14 cellular contexts compared by ENCODE assay signal in genomic region chr1:212471891-212472675, GRCh38. TPM values are rescaled to one million over a fixed set of nuclear protein-coding genes. Genes with fewer than 3 reads are reported as not detected.
A peak's percentile ranks its signal among the peaks of the same experiment; 100 is the strongest.
DNase-seq lines count a peak whose midpoint lies in the region; ATAC-seq and TF ChIP-seq lines count a peak whose summit lies in the region.
"Had no signal": no experiment of that assay in that cellular context is flagged by ENCODE, and none has a peak within 500 bp of the region (broad histone marks: within the 10 kb centered on the region; RNA-seq: fewer than 3 reads in every experiment).

No MANE protein-coding gene starts in this region.

- no peaks in the 10 kb centered on the region for H3K79me2 ChIP-seq in KMS-11 (ENCODE audit: insufficient read depth, low read depth)
- no peaks in the 10 kb centered on the region for H3K79me2 ChIP-seq in Karpas-422 (ENCODE audit: low read length)

- H3K4me1 ChIP-seq in KMS-11 (ENCODE audit: low read depth, poor library complexity, severe bottlenecking) (peaks cover 26% of the 10 kb centered on the region), spleen (peaks cover 0 to 4% (median 2%) of the 10 kb centered on the region in 6 donors), Karpas-422 (ENCODE audit: low read length) (peaks cover 15% of the 10 kb centered on the region)

- intact Hi-C loops in spleen (cut with DNase I; ENCODE audit: low total_unique reads), result no loop called here

- H3K4me3 ChIP-seq in KMS-11 (IDR thresholded peaks at IDR 0.05; ENCODE audit: insufficient read depth, low read depth, low read length), result no peak overlapping the region
- H3K4me3 ChIP-seq in spleen, result no peak overlapping the region
- no peak overlapping the region for H3K4me3 ChIP-seq in Karpas-422 (ENCODE audit: low read length)
- H3K4me3 ChIP-seq: BLaER1 treated with 17β-estradiol and CSF1 and Interleukin-3, amounts not matched to agents 10 nM and 100 nM; GM12878; GM23338 had no signal

- POLR2A ChIA-PET in activated naive CD8-positive, alpha-beta T cell treated with anti-CD3 and anti-CD28 coated beads, Interleukin-2, amount 10 ng/mL, durations not matched to agents 7 days and 5 days (lab: Charles Lee), result no interaction called here

- H3K27me3 ChIP-seq in KMS-11 (ENCODE audit: insufficient read depth, low read depth), result no peaks in the 10 kb centered on the region
- H3K27me3 ChIP-seq in spleen (replicated peaks in 1 of 7), result no peaks in the 10 kb centered on the region
- no peaks in the 10 kb centered on the region for H3K27me3 ChIP-seq in Karpas-422 (ENCODE audit: low read length)
- H3K27me3 ChIP-seq: BLaER1 treated with 17β-estradiol and CSF1 and Interleukin-3, amounts not matched to agents 10 nM and 100 nM had no signal

- H3K27me3 Mint-ChIP-seq in activated naive CD8-positive, alpha-beta T cell treated with anti-CD3 and anti-CD28 coated beads, Interleukin-2, amount 10 ng/mL, durations not matched to agents 7 days and 5 days, result peaks cover 7% of the 10 kb centered on the region
- peaks cover 10% of the 10 kb centered on the region for H3K27me3 Mint-ChIP-seq in activated naive CD8-positive, alpha-beta T cell treated with anti-CD3 and anti-CD28 coated beads for 36 hours
- peaks cover 15% of the 10 kb centered on the region for H3K27me3 Mint-ChIP-seq in HFFc6 (ENCODE audit: insufficient read depth)

- peak overlapping the region; percentile 21 for H3K4me2 ChIP-seq in KMS-11
- no peak overlapping the region for H3K4me2 ChIP-seq in Karpas-422 (ENCODE audit: low read depth, low read length, poor library complexity, severe bottlenecking)
- H3K4me2 ChIP-seq: GM23338 had no signal

- peak; percentile 17 for DNase-seq in activated naive CD8-positive, alpha-beta T cell treated with anti-CD3 and anti-CD28 coated beads, Interleukin-2, amount 10 ng/mL, durations not matched to agents 7 days and 5 days
- DNase-seq in activated naive CD8-positive, alpha-beta T cell treated with anti-CD3 and anti-CD28 coated beads for 36 hours, result no peak
- DNase-seq in spleen (peak; percentile 56), HFFc6 (no peak), Karpas-422 (no peak)
- DNase-seq: ACHN; CD4-positive, alpha-beta T cell; DMS79; H7 had no signal

- no peaks in the 10 kb centered on the region for H4K20me1 ChIP-seq in KMS-11 (ENCODE audit: insufficient read depth)
- H4K20me1 ChIP-seq in Karpas-422 (ENCODE audit: insufficient read depth, low read depth, low read length), result no peaks in the 10 kb centered on the region
- H4K20me1 ChIP-seq: BLaER1 treated with 17β-estradiol and CSF1 and Interleukin-3, amounts not matched to agents 10 nM and 100 nM had no signal

- H3K27ac ChIP-seq in KMS-11, result no peak overlapping the region
- no peak overlapping the region for H3K27ac ChIP-seq in spleen
- no peak overlapping the region for H3K27ac ChIP-seq in Karpas-422 (ENCODE audit: low read length)
- H3K27ac ChIP-seq: BLaER1 treated with 17β-estradiol and CSF1 and Interleukin-3, amounts not matched to agents 10 nM and 100 nM had no signal

- no peak for ATAC-seq in activated naive CD8-positive, alpha-beta T cell treated with anti-CD3 and anti-CD28 coated beads, Interleukin-2, amount 10 ng/mL, durations not matched to agents 7 days and 5 days (ENCODE audit: low read depth)
- ATAC-seq in HG02870 (IDR thresholded peaks at IDR 0.05; ENCODE audit: unreplicated experiment), result no peak
- ATAC-seq: GM12878, GM23338 had no signal

- H3K9me3 Mint-ChIP-seq in activated naive CD8-positive, alpha-beta T cell treated with anti-CD3 and anti-CD28 coated beads, Interleukin-2, amount 10 ng/mL, durations not matched to agents 7 days and 5 days, result no peaks in the 10 kb centered on the region
- H3K9me3 Mint-ChIP-seq in activated naive CD8-positive, alpha-beta T cell treated with anti-CD3 and anti-CD28 coated beads for 36 hours, result no peaks in the 10 kb centered on the region
- H3K9me3 Mint-ChIP-seq in HFFc6, result peaks cover 4% of the 10 kb centered on the region; the same call in 1 of the 2 replicates
- H3K9me3 Mint-ChIP-seq: CD4-positive, alpha-beta T cell had no signal

- H3K4me1 Mint-ChIP-seq in activated naive CD8-positive, alpha-beta T cell treated with anti-CD3 and anti-CD28 coated beads, Interleukin-2, amount 10 ng/mL, durations not matched to agents 7 days and 5 days, result peaks cover 13% of the 10 kb centered on the region
- peaks cover 12% of the 10 kb centered on the region for H3K4me1 Mint-ChIP-seq in activated naive CD8-positive, alpha-beta T cell treated with anti-CD3 and anti-CD28 coated beads for 36 hours
- H3K4me1 Mint-ChIP-seq in HFFc6 (ENCODE audit: low read depth), result peaks cover 14% of the 10 kb centered on the region
- H3K4me1 Mint-ChIP-seq: GM23338 had no signal

- H2AFZ ChIP-seq in KMS-11 (ENCODE audit: low read depth) (no peak overlapping the region), Karpas-422 (ENCODE audit: low read length) (no peak overlapping the region)
- H2AFZ ChIP-seq: GM23338 had no signal

- WGBS in spleen, 5 donors, result 87 to 93% (median 90%) methylated on average over 15 to 17 of the region's 17 CpGs

- TF ChIP-seq CTCF in KMS-11 (conservative IDR thresholded peaks at IDR 0.05; ENCODE audit: low read depth, low read length), result no peak
- TF ChIP-seq CTCF in spleen (IDR thresholded peaks at IDR 0.05 in 8 of 11, conservative IDR thresholded peaks at IDR 0.05 in 3 of 11), result no peak
- TF ChIP-seq CTCF in HFFc6 (IDR thresholded peaks at IDR 0.05), result no peak

- TF ChIP-seq POLR2A in spleen (IDR thresholded peaks at IDR 0.05), result no peak

- no peaks in the 10 kb centered on the region for H3K9me2 ChIP-seq in Karpas-422 (replicated peaks; ENCODE audit: insufficient read depth, low read length)

- no peaks in the 10 kb centered on the region for H3K36me3 Mint-ChIP-seq in activated naive CD8-positive, alpha-beta T cell treated with anti-CD3 and anti-CD28 coated beads, Interleukin-2, amount 10 ng/mL, durations not matched to agents 7 days and 5 days
- peaks cover 1% of the 10 kb centered on the region for H3K36me3 Mint-ChIP-seq in activated naive CD8-positive, alpha-beta T cell treated with anti-CD3 and anti-CD28 coated beads for 36 hours
- H3K36me3 Mint-ChIP-seq in HFFc6 (ENCODE audit: low read depth), result peaks cover 4% of the 10 kb centered on the region; the same call in 1 of the 2 replicates

- H3K9ac ChIP-seq in KMS-11, result no peak overlapping the region
- H3K9ac ChIP-seq in Karpas-422 (ENCODE audit: low read length), result no peak overlapping the region
- H3K9ac ChIP-seq: BLaER1 treated with 17β-estradiol and CSF1 and Interleukin-3, amounts not matched to agents 10 nM and 100 nM had no signal

- H3K4me3 Mint-ChIP-seq in activated naive CD8-positive, alpha-beta T cell treated with anti-CD3 and anti-CD28 coated beads, Interleukin-2, amount 10 ng/mL, durations not matched to agents 7 days and 5 days, result no peak overlapping the region
- H3K4me3 Mint-ChIP-seq in activated naive CD8-positive, alpha-beta T cell treated with anti-CD3 and anti-CD28 coated beads for 36 hours, result no peak overlapping the region
- no peak overlapping the region for H3K4me3 Mint-ChIP-seq in HFFc6
- H3K4me3 Mint-ChIP-seq: CD4-positive, alpha-beta T cell; GM23338 had no signal

- no peaks in the 10 kb centered on the region for H3K36me3 ChIP-seq in KMS-11 (ENCODE audit: insufficient read depth)
- H3K36me3 ChIP-seq in spleen, result no peaks in the 10 kb centered on the region
- H3K36me3 ChIP-seq in Karpas-422 (ENCODE audit: insufficient read depth, low read length), result no peaks in the 10 kb centered on the region
- H3K36me3 ChIP-seq: BLaER1 treated with 17β-estradiol and CSF1 and Interleukin-3, amounts not matched to agents 10 nM and 100 nM had no signal

- H3K9me3 ChIP-seq in spleen (no peaks in the 10 kb centered on the region), Karpas-422 (ENCODE audit: low read length) (no peaks in the 10 kb centered on the region)
- H3K9me3 ChIP-seq: BLaER1 treated with 17β-estradiol and CSF1 and Interleukin-3, amounts not matched to agents 10 nM and 100 nM had no signal

- peak overlapping the region; percentile 26 for H3K27ac Mint-ChIP-seq in activated naive CD8-positive, alpha-beta T cell treated with anti-CD3 and anti-CD28 coated beads, Interleukin-2, amount 10 ng/mL, durations not matched to agents 7 days and 5 days
- no peak overlapping the region for H3K27ac Mint-ChIP-seq in activated naive CD8-positive, alpha-beta T cell treated with anti-CD3 and anti-CD28 coated beads for 36 hours
- H3K27ac Mint-ChIP-seq in HFFc6, result no peak overlapping the region
- H3K27ac Mint-ChIP-seq: CD4-positive, alpha-beta T cell; GM23338 had no signal

RNA-seq across cellular contexts. Expression of gene NENF, which starts 39.4 kb away (rescaled TPM):
- total RNA-seq in activated naive CD8-positive, alpha-beta T cell treated with anti-CD3 and anti-CD28 coated beads, Interleukin-2, amount 10 ng/mL, durations not matched to agents 7 days and 5 days, result 10 to 100 TPM; 30.0 to 31.1 TPM
- 10 to 100 TPM; 36.4 to 38.7 TPM for total RNA-seq in activated naive CD8-positive, alpha-beta T cell treated with anti-CD3 and anti-CD28 coated beads for 36 hours
- 10 to 100 TPM; 23.2 to 43.9 (median 31.6) TPM for total RNA-seq in spleen
- 10 to 100 TPM; 49.9 to 59.4 (median 56.5) TPM for polyA plus RNA-seq in spleen
- 10 to 100 TPM; 43.7 to 47.7 (median 46.3) TPM for total RNA-seq in HFFc6 (2021; fragmentation: NEBNext Ultra II Directional; extraction: Animal tissue kit (Norgen Biotek cat#: 25700))
- 41.4 and 63.9 TPM in 2 replicates for total RNA-seq in Karpas-422 (2014; rRNA removed; shearing (Covaris generic); ENCODE audit: low replicate concordance)

RNA-seq across cellular contexts. Expression of gene PACC1, which starts 57.4 kb away (rescaled TPM):
- 10 to 100 TPM; 10.1 to 14.3 TPM for total RNA-seq in activated naive CD8-positive, alpha-beta T cell treated with anti-CD3 and anti-CD28 coated beads, Interleukin-2, amount 10 ng/mL, durations not matched to agents 7 days and 5 days
- 10 to 100 TPM; 12.7 to 13.9 TPM for total RNA-seq in activated naive CD8-positive, alpha-beta T cell treated with anti-CD3 and anti-CD28 coated beads for 36 hours
- total RNA-seq in spleen, result 10 to 100 TPM in 4 of 7 donors, 1 to 10 TPM in 3; 8.1 to 12.8 (median 10.7) TPM
- polyA plus RNA-seq in spleen, result 1 to 10 TPM; 6.5 to 8.2 (median 6.8) TPM
- 1 to 10 TPM; 6.9 to 7.6 (median 7.4) TPM for total RNA-seq in HFFc6 (2021; fragmentation: NEBNext Ultra II Directional; extraction: Animal tissue kit (Norgen Biotek cat#: 25700))
- total RNA-seq in Karpas-422 (2014; rRNA removed; shearing (Covaris generic); ENCODE audit: low replicate concordance), result 8.5 and 17.9 TPM in 2 replicates

Comparison
In these comparisons a context has a peak if more than half of its experiments do, and no peak if none do; other contexts are left out.
1. DNase-seq: peak in activated naive CD8-positive, alpha-beta T cell treated with anti-CD3 and anti-CD28 coated beads, Interleukin-2, amount 10 ng/mL, durations not matched to agents 7 days and 5 days (single experiment) and spleen (single experiment); none in activated naive CD8-positive, alpha-beta T cell treated with anti-CD3 and anti-CD28 coated beads for 36 hours (single experiment), HFFc6 (single experiment) and Karpas-422 (single experiment).